Comparison of ENCODE assay signal across 32 cellular contexts in genomic region chr1:203490607-203491006, GRCh38. TPM values are rescaled to one million over a fixed set of nuclear protein-coding genes. Genes with fewer than 3 reads are reported as not detected.
A peak's percentile ranks its signal among the peaks of the same experiment; 100 is the strongest.
DNase-seq lines count a peak whose midpoint lies in the region; FAIRE-seq and TF ChIP-seq lines count a peak whose summit lies in the region.
"Had no signal": no experiment of that assay in that cellular context is flagged by ENCODE, and none has a peak within 500 bp of the region (broad histone marks: within the 10 kb centered on the region; RNA-seq: fewer than 3 reads in every experiment).

No MANE protein-coding gene starts in this region.

- no peaks in the 10 kb centered on the region for H3K9me3 ChIP-seq in WERI-Rb-1 (ENCODE audit: severe bottlenecking)
- no peaks in the 10 kb centered on the region for H3K9me3 ChIP-seq in sigmoid colon
- H3K9me3 ChIP-seq: A549, BLaER1 had no signal

- peaks cover 13% of the 10 kb centered on the region for H3K4me1 ChIP-seq in mesendoderm (ENCODE audit: control insufficient read depth, low read depth, low read length)
- peaks cover 0 to 40% (median 28%) of the 10 kb centered on the region in 4 donors for H3K4me1 ChIP-seq in sigmoid colon

- no peak for TF ChIP-seq POLR2A in sigmoid colon (IDR thresholded peaks at IDR 0.05)

- H3K27me3 ChIP-seq in WERI-Rb-1 (ENCODE audit: insufficient read depth, low read depth, severe bottlenecking) (no peaks in the 10 kb centered on the region), bronchial epithelial cell (ENCODE audit: control insufficient read depth, insufficient read depth, low read length) (no peaks in the 10 kb centered on the region), mesendoderm (ENCODE audit: insufficient read depth, low read length, poor library complexity) (no peaks in the 10 kb centered on the region), sigmoid colon (no peaks in the 10 kb centered on the region)
- H3K27me3 ChIP-seq: BE2C, BLaER1 had no signal

- H2BK15ac ChIP-seq in mesendoderm (replicated peaks; ENCODE audit: low read depth), result no peak overlapping the region

- no peak overlapping the region for H3K18ac ChIP-seq in mesendoderm (ENCODE audit: low read length)

- no peak overlapping the region for H4K5ac ChIP-seq in mesendoderm (ENCODE audit: low read length)

- intact Hi-C loops in sigmoid colon (cut with DNase I), result no loop called here

- no peak overlapping the region for H3K4me3 ChIP-seq in WERI-Rb-1 (ENCODE audit: low read depth, low read length)
- H3K4me3 ChIP-seq in bronchial epithelial cell (ENCODE audit: low read depth, low read length), result no peak overlapping the region
- no peak overlapping the region for H3K4me3 ChIP-seq in mesendoderm (ENCODE audit: low read length)
- H3K4me3 ChIP-seq in sigmoid colon, result no peak overlapping the region
- H3K4me3 ChIP-seq: A549, BLaER1, GM12878 had no signal

- H3K36me3 ChIP-seq in WERI-Rb-1 (no peaks in the 10 kb centered on the region), bronchial epithelial cell (ENCODE audit: control insufficient read depth, insufficient read depth, low read length) (no peaks in the 10 kb centered on the region), mesendoderm (ENCODE audit: control insufficient read depth, insufficient read depth, low read length) (no peaks in the 10 kb centered on the region), sigmoid colon (peaks cover 10 to 33% (median 18%) of the 10 kb centered on the region in 4 donors)
- H3K36me3 ChIP-seq: BE2C, BLaER1 had no signal

- no peaks in the 10 kb centered on the region for H3K79me2 ChIP-seq in mesendoderm (ENCODE audit: control insufficient read depth, insufficient read depth, low read length)

- no peak overlapping the region for H3K9ac ChIP-seq in mesendoderm (ENCODE audit: low read length)
- H3K9ac ChIP-seq: BLaER1 had no signal

- no peak overlapping the region for H3K4ac ChIP-seq in mesendoderm (ENCODE audit: low read depth, low read length)

- H3K27ac ChIP-seq in WERI-Rb-1 (peak overlapping the region; percentile 55), mesendoderm (ENCODE audit: low read depth, low read length) (no peak overlapping the region), sigmoid colon (peak overlapping the region; percentile 6 to 96 (median 32))
- H3K27ac ChIP-seq: 22Rv1, A549, BLaER1 had no signal

- H3K79me1 ChIP-seq in mesendoderm (ENCODE audit: low read length), result no peaks in the 10 kb centered on the region

- no peak overlapping the region for H3K56ac ChIP-seq in mesendoderm (ENCODE audit: low read length)

- peak overlapping the region; percentile 48 for H2AK5ac ChIP-seq in mesendoderm (ENCODE audit: low read length)

- no peak for TF ChIP-seq CTCF in WERI-Rb-1 (IDR thresholded peaks at IDR 0.05; ENCODE audit: low read depth, low read length)
- TF ChIP-seq CTCF in bronchial epithelial cell (IDR thresholded peaks at IDR 0.05; ENCODE audit: insufficient read depth, low read length, severe bottlenecking), result no peak
- no peak for TF ChIP-seq CTCF in sigmoid colon (IDR thresholded peaks at IDR 0.05)

- DNase-seq in WERI-Rb-1 (no peak), bronchial epithelial cell (ENCODE audit: low read depth) (no peak), mesendoderm (no peak), sigmoid colon (no peak), UCSD-AML1 (lab: John Stamatoyannopoulos, UW; ENCODE audit: unreplicated experiment) (no peak), RKO (ENCODE audit: low spot score) (no peak)
- no peak for DNase-seq in activated naive CD4-positive, alpha-beta T cell treated with anti-CD3 and anti-CD28 coated beads, Interleukin-2, amount 50 U/mL, for 16 hours
- DNase-seq in activated naive CD4-positive, alpha-beta T cell (lab: John Stamatoyannopoulos, UW), result no peak
- DNase-seq: AML-193; BE2C; C1 segment of cervical spinal cord; CD4-positive, alpha-beta memory T cell; CD4-positive, CD25-positive, alpha-beta regulatory T cell; CD8-positive, alpha-beta memory T cell; COR-L47; DMS 273 treated with DMSO at 0.1 percent for 48 hours; DMS153; DMS53; DMS79; DND-41; EL; GDM1 had no signal

- H2BK5ac ChIP-seq in mesendoderm (ENCODE audit: low read length), result peak overlapping the region; percentile 33

- H3K4me2 ChIP-seq in mesendoderm (ENCODE audit: low read length), result no peak overlapping the region
- H3K4me2 ChIP-seq: A549, BLaER1 had no signal

- H4K8ac ChIP-seq in mesendoderm (ENCODE audit: low read depth, low read length), result no peak overlapping the region

- TF ChIP-seq EP300 in sigmoid colon (IDR thresholded peaks at IDR 0.05), result no peak

- peak; percentile 62 for FAIRE-seq in bronchial epithelial cell (lab: Jason Lieb, UNC)
- FAIRE-seq: A549, GM12878, GM12892, GM18507 had no signal

- no peak overlapping the region for H2BK120ac ChIP-seq in mesendoderm (ENCODE audit: low read depth, low read length)

- H3K23ac ChIP-seq in mesendoderm (ENCODE audit: low read length), result no peak overlapping the region

- no CpG with 5 or more reads among the region's 9 CpGs for WGBS in mesendoderm (ENCODE audit: extremely low coverage, insufficient coverage, low lambda C conversion rate)
- WGBS in sigmoid colon, 2 donors, result 96 to 98% methylated on average over 9 of the region's 9 CpGs

RNA-seq across cellular contexts. Expression of gene OPTC, which starts 3.3 kb away (rescaled TPM):
- total RNA-seq in bronchial epithelial cell, result not detected in 2 replicates
- polyA plus RNA-seq in mesendoderm (2013, experiment 1 of 2), result 0.42 TPM
- 0.55 TPM for polyA plus RNA-seq in mesendoderm (2013, experiment 2 of 2)
- total RNA-seq in sigmoid colon, result not detected
- polyA plus RNA-seq in sigmoid colon, result not detected
- total RNA-seq: A172; CD4-positive, alpha-beta memory T cell; CD4-positive, CD25-positive, alpha-beta regulatory T cell; CD8-positive, alpha-beta memory T cell; Daoy; G401; GM12878 had no signal
- polyA plus RNA-seq: A549; CD14-positive monocyte; CD4-positive, alpha-beta memory T cell; CD4-positive, CD25-positive, alpha-beta regulatory T cell; CD8-positive, alpha-beta memory T cell; GM12878 had no signal

RNA-seq across cellular contexts. Expression of gene PRELP, which starts 15.0 kb away (rescaled TPM):
- total RNA-seq in bronchial epithelial cell (not detected in 2 replicates), sigmoid colon (100 to 1,000 TPM in 1 of 4 donors, 10 to 100 TPM in 3; 45.7 to 133 (median 77.9) TPM)
- 0.04 TPM for polyA plus RNA-seq in mesendoderm (2013, experiment 1 of 2)
- 0.04 TPM for polyA plus RNA-seq in mesendoderm (2013, experiment 2 of 2)
- polyA plus RNA-seq in sigmoid colon, result 10 to 100 TPM in 1 of 3 donors, 1 to 10 TPM in 1, under 1 TPM in 1; 0.92 to 15.1 (median 7.2) TPM
- total RNA-seq: A172; CD4-positive, alpha-beta memory T cell; CD4-positive, CD25-positive, alpha-beta regulatory T cell; CD8-positive, alpha-beta memory T cell; Daoy; G401 had no signal
- polyA plus RNA-seq: A549; CD14-positive monocyte; CD4-positive, alpha-beta memory T cell; CD4-positive, CD25-positive, alpha-beta regulatory T cell; CD8-positive, alpha-beta memory T cell had no signal

Comparison
In these comparisons a context has a peak if more than half of its experiments do, and no peak if none do; other contexts are left out.
1. RNA of gene PRELP, which starts 15.0 kb away (total RNA-seq): 45.7 to 133 TPM in sigmoid colon; not detected in bronchial epithelial cell; every median in the first group is over 10 times any median in the second.